1 cellular context compared by ENCODE assay signal in the genomic region with DNA sequence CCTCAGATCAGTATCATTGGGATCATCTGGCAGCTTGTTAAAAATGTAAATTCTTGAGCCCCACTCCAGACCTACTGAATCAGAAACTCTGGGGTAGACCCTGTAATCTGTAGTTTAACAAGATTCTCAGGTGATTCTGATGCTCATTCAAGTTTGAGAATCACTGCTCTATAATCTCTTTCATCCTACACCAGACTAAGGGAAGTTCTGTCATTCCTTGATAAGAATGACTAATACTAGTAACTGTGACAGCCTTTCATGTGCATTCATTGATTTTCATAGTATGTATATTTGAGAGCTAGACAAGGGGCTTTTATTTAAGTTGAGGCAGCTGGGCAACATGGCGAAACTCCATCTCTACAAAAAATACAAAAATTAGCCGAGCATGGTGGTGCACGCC.
TF ChIP-seq lines count a peak whose summit lies in the region.

No MANE protein-coding gene starts in this region.

TF ChIP-seq in K562, 482 proteins besides CTCF, POLR2A, EP300 and RAD21 (continued from another document):
- TF ChIP-seq, protein P1, sequence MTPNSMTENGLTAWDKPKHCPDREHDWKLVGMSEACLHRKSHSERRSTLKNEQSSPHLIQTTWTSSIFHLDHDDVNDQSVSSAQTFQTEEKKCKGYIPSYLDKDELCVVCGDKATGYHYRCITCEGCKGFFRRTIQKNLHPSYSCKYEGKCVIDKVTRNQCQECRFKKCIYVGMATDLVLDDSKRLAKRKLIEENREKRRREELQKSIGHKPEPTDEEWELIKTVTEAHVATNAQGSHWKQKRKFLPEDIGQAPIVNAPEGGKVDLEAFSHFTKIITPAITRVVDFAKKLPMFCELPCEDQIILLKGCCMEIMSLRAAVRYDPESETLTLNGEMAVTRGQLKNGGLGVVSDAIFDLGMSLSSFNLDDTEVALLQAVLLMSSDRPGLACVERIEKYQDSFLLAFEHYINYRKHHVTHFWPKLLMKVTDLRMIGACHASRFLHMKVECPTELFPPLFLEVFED (CRISPR knock-in tag; conservative IDR thresholded peaks at IDR 0.05), result no peak
- TF ChIP-seq ETS2 (tag; IDR thresholded peaks at IDR 0.05; ENCODE audit: borderline replicate concordance, poor library complexity, severe bottlenecking) (no peak), RBM22 (IDR thresholded peaks at IDR 0.05; ENCODE audit: low read depth, low read length, poor library complexity, severe bottlenecking) (no peak), KLF1 (tag; IDR thresholded peaks at IDR 0.05) (no peak), ZNF277 (CRISPR knock-in tag; IDR thresholded peaks at IDR 0.05; ENCODE audit: borderline replicate concordance) (no peak), KDM1A (IDR thresholded peaks at IDR 0.05) (peak in 1 of 2 experiments; percentile 26; a peak in 2 of 4 replicates), CEBPG (CRISPR knock-in tag; IDR thresholded peaks at IDR 0.05) (no peak), CEBPG (tag; conservative IDR thresholded peaks at IDR 0.05 in 1 of 2, IDR thresholded peaks at IDR 0.05 in 1 of 2) (no peak), NFE2L1 (tag; IDR thresholded peaks at IDR 0.05; ENCODE audit: borderline replicate concordance, low read depth) (no peak), LEF1 (IDR thresholded peaks at IDR 0.05) (no peak), ZNF778 (CRISPR knock-in tag; IDR thresholded peaks at IDR 0.05) (no peak), RNF219 (CRISPR knock-in tag; IDR thresholded peaks at IDR 0.05) (no peak), SMAD4 (CRISPR knock-in tag; conservative IDR thresholded peaks at IDR 0.05) (no peak), ZNF124 (CRISPR knock-in tag; IDR thresholded peaks at IDR 0.05) (no peak), SIRT6 (IDR thresholded peaks at IDR 0.05; ENCODE audit: low read depth, low read length) (no peak), ZNF354B (CRISPR knock-in tag; IDR thresholded peaks at IDR 0.05) (no peak), CBX2 (IDR thresholded peaks at IDR 0.05; ENCODE audit: insufficient read depth, low read length, poor library complexity, severe bottlenecking) (no peak), NCOR1 (IDR thresholded peaks at IDR 0.05) (no peak), FOSL1 (tag; conservative IDR thresholded peaks at IDR 0.05) (peak; percentile 53), ZNF175 (CRISPR knock-in tag; IDR thresholded peaks at IDR 0.05; ENCODE audit: low read depth) (no peak), ZNF699 (CRISPR knock-in tag; IDR thresholded peaks at IDR 0.05; ENCODE audit: insufficient replicate concordance) (no peak), ID3 (CRISPR knock-in tag; IDR thresholded peaks at IDR 0.05) (no peak), ID3 (tag; IDR thresholded peaks at IDR 0.05) (no peak), TCF3 (CRISPR knock-in tag; IDR thresholded peaks at IDR 0.05) (0 out of 2 replicates have a peak, but pooled peaks have one; percentile 11)
- TF ChIP-seq, protein P2, sequence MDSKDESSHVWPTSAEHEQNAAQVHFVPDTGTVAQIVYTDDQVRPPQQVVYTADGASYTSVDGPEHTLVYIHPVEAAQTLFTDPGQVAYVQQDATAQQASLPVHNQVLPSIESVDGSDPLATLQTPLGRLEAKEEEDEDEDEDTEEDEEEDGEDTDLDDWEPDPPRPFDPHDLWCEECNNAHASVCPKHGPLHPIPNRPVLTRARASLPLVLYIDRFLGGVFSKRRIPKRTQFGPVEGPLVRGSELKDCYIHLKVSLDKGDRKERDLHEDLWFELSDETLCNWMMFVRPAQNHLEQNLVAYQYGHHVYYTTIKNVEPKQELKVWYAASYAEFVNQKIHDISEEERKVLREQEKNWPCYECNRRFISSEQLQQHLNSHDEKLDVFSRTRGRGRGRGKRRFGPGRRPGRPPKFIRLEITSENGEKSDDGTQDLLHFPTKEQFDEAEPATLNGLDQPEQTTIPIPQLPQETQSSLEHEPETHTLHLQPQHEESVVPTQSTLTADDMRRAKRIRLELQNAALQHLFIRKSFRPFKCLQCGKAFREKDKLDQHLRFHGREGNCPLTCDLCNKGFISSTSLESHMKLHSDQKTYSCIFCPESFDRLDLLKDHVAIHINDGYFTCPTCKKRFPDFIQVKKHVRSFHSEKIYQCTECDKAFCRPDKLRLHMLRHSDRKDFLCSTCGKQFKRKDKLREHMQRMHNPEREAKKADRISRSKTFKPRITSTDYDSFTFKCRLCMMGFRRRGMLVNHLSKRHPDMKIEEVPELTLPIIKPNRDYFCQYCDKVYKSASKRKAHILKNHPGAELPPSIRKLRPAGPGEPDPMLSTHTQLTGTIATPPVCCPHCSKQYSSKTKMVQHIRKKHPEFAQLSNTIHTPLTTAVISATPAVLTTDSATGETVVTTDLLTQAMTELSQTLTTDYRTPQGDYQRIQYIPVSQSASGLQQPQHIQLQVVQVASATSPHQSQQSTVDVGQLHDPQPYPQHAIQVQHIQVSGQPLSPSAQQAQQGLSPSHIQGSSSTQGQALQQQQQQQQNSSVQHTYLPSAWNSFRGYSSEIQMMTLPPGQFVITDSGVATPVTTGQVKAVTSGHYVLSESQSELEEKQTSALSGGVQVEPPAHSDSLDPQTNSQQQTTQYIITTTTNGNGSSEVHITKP (IDR thresholded peaks at IDR 0.05; ENCODE audit: partially characterized antibody), result no peak
- TF ChIP-seq, protein P3, sequence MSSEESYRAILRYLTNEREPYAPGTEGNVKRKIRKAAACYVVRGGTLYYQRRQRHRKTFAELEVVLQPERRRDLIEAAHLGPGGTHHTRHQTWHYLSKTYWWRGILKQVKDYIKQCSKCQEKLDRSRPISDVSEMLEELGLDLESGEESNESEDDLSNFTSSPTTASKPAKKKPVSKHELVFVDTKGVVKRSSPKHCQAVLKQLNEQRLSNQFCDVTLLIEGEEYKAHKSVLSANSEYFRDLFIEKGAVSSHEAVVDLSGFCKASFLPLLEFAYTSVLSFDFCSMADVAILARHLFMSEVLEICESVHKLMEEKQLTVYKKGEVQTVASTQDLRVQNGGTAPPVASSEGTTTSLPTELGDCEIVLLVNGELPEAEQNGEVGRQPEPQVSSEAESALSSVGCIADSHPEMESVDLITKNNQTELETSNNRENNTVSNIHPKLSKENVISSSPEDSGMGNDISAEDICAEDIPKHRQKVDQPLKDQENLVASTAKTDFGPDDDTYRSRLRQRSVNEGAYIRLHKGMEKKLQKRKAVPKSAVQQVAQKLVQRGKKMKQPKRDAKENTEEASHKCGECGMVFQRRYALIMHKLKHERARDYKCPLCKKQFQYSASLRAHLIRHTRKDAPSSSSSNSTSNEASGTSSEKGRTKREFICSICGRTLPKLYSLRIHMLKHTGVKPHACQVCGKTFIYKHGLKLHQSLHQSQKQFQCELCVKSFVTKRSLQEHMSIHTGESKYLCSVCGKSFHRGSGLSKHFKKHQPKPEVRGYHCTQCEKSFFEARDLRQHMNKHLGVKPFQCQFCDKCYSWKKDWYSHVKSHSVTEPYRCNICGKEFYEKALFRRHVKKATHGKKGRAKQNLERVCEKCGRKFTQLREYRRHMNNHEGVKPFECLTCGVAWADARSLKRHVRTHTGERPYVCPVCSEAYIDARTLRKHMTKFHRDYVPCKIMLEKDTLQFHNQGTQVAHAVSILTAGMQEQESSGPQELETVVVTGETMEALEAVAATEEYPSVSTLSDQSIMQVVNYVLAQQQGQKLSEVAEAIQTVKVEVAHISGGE (CRISPR knock-in tag; IDR thresholded peaks at IDR 0.05), result no peak
- TF ChIP-seq, protein P4, sequence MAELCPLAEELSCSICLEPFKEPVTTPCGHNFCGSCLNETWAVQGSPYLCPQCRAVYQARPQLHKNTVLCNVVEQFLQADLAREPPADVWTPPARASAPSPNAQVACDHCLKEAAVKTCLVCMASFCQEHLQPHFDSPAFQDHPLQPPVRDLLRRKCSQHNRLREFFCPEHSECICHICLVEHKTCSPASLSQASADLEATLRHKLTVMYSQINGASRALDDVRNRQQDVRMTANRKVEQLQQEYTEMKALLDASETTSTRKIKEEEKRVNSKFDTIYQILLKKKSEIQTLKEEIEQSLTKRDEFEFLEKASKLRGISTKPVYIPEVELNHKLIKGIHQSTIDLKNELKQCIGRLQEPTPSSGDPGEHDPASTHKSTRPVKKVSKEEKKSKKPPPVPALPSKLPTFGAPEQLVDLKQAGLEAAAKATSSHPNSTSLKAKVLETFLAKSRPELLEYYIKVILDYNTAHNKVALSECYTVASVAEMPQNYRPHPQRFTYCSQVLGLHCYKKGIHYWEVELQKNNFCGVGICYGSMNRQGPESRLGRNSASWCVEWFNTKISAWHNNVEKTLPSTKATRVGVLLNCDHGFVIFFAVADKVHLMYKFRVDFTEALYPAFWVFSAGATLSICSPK (IDR thresholded peaks at IDR 0.05; ENCODE audit: borderline replicate concordance), result no peak
TF ChIP-seq in K562: peak in this region for 4.
